ENCODE assay signal across 1 cellular context in the genomic region with DNA sequence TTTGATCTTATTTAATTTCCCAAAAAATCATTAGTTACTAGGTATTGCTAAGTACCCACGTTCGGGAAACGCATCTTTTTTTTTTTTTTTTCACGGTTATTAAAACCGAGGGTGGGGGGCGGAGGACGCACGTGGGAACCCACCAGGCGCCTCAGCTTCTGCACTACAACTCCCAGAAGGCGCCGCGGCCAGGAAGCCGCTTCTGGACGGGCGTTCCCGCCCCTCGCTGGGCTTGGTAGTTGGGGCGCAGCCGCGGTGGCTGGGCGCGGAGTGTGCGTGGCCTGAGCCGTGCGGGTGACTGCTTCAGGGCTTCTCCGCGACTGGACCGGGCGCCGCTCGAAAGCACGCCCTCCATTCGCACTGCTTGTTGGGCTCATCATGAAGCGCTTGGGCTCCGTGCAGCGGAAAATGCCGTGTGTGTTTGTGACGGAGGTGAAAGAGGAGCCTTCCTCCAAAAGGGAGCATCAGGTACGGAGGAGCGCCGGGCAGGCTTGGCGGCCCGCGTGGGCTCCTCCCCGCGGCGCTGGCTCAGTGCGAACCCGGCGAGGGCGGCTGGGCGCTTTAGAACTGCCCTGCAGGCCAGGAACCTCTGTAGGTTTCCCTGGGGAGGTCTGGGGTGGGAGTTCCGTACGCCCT.
A peak's percentile ranks its signal among the peaks of the same experiment; 100 is the strongest.
TF ChIP-seq lines count a peak whose summit lies in the region.

No MANE protein-coding gene starts in this region.

TF ChIP-seq in HepG2, 621 proteins besides CTCF, POLR2A, EP300 and RAD21 (continued from another document):
- TF ChIP-seq, protein P1, sequence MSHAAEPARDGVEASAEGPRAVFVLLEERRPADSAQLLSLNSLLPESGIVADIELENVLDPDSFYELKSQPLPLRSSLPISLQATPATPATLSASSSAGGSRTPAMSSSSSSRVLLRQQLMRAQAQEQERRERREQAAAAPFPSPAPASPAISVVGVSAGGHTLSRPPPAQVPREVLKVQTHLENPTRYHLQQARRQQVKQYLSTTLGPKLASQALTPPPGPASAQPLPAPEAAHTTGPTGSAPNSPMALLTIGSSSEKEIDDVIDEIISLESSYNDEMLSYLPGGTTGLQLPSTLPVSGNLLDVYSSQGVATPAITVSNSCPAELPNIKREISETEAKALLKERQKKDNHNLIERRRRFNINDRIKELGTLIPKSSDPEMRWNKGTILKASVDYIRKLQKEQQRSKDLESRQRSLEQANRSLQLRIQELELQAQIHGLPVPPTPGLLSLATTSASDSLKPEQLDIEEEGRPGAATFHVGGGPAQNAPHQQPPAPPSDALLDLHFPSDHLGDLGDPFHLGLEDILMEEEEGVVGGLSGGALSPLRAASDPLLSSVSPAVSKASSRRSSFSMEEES (CRISPR knock-in tag; IDR thresholded peaks at IDR 0.05): peak; percentile 47; the same call in 1 of the 2 replicates
- TF ChIP-seq RFX1 (IDR thresholded peaks at IDR 0.05) (no peak), RNF2 (conservative IDR thresholded peaks at IDR 0.05; ENCODE audit: low read depth) (peak; percentile 67), ZBTB8A (CRISPR knock-in tag; IDR thresholded peaks at IDR 0.05; ENCODE audit: borderline replicate concordance, low read depth) (peak; percentile 100), NFE2L2 (IDR thresholded peaks at IDR 0.05; ENCODE audit: low read length) (no peak), ZNF20 (CRISPR knock-in tag; IDR thresholded peaks at IDR 0.05) (no peak), ZNF354B (CRISPR knock-in tag; IDR thresholded peaks at IDR 0.05) (no peak), MAF1 (CRISPR knock-in tag; IDR thresholded peaks at IDR 0.05; ENCODE audit: borderline replicate concordance) (no peak), KAT8 (CRISPR knock-in tag; IDR thresholded peaks at IDR 0.05) (peak; percentile 83), ZNF207 (IDR thresholded peaks at IDR 0.05; ENCODE audit: borderline replicate concordance) (no peak), NCOA2 (CRISPR knock-in tag; IDR thresholded peaks at IDR 0.05) (no peak), CBX5 (CRISPR knock-in tag; IDR thresholded peaks at IDR 0.05; ENCODE audit: borderline replicate concordance) (no peak; the same call in 1 of the 2 replicates), TCF7 (IDR thresholded peaks at IDR 0.05; ENCODE audit: low read depth) (no peak), ZNF841 (CRISPR knock-in tag; IDR thresholded peaks at IDR 0.05; ENCODE audit: borderline replicate concordance) (no peak), MTF2 (CRISPR knock-in tag; IDR thresholded peaks at IDR 0.05; ENCODE audit: borderline replicate concordance) (no peak), ZNF703 (CRISPR knock-in tag; IDR thresholded peaks at IDR 0.05; ENCODE audit: borderline replicate concordance) (no peak), PAWR (CRISPR knock-in tag; IDR thresholded peaks at IDR 0.05; ENCODE audit: borderline replicate concordance) (no peak), MIER2 (CRISPR knock-in tag; IDR thresholded peaks at IDR 0.05) (no peak), ZNF432 (CRISPR knock-in tag; IDR thresholded peaks at IDR 0.05; ENCODE audit: borderline replicate concordance) (no peak), ZNF10 (CRISPR knock-in tag; IDR thresholded peaks at IDR 0.05; ENCODE audit: borderline replicate concordance, low read depth) (no peak), ZMAT3 (CRISPR knock-in tag; conservative IDR thresholded peaks at IDR 0.05) (no peak), ZSCAN22 (CRISPR knock-in tag; IDR thresholded peaks at IDR 0.05) (no peak), REPIN1 (CRISPR knock-in tag; IDR thresholded peaks at IDR 0.05; ENCODE audit: borderline replicate concordance, low read depth) (no peak), SMAD3 (CRISPR knock-in tag; IDR thresholded peaks at IDR 0.05) (no peak), ZNF724P (CRISPR knock-in tag; IDR thresholded peaks at IDR 0.05; ENCODE audit: borderline replicate concordance) (peak; percentile 78; the same call in 1 of the 2 replicates), CAMTA2 (CRISPR knock-in tag; IDR thresholded peaks at IDR 0.05; ENCODE audit: borderline replicate concordance) (no peak), PHF21A (CRISPR knock-in tag; IDR thresholded peaks at IDR 0.05) (no peak), IKZF1 (IDR thresholded peaks at IDR 0.05) (no peak), NR1H2 (CRISPR knock-in tag; IDR thresholded peaks at IDR 0.05; ENCODE audit: borderline replicate concordance, low read depth) (no peak), HES4 (CRISPR knock-in tag; IDR thresholded peaks at IDR 0.05; ENCODE audit: borderline replicate concordance) (peak; percentile 78; the same call in 1 of the 2 replicates), KAT2B (IDR thresholded peaks at IDR 0.05; ENCODE audit: borderline replicate concordance, low read depth, low read length) (no peak), RARA (CRISPR knock-in tag; IDR thresholded peaks at IDR 0.05) (no peak; the same call in 1 of the 2 replicates), MBD4 (IDR thresholded peaks at IDR 0.05; ENCODE audit: borderline replicate concordance, low read length) (no peak), KDM5B (CRISPR knock-in tag; IDR thresholded peaks at IDR 0.05; ENCODE audit: borderline replicate concordance) (peak; percentile 68; the same call in 1 of the 2 replicates), CREM (IDR thresholded peaks at IDR 0.05) (peak; percentile 60), CREM (CRISPR knock-in tag; IDR thresholded peaks at IDR 0.05) (no peak), SAFB2 (CRISPR knock-in tag; IDR thresholded peaks at IDR 0.05; ENCODE audit: borderline replicate concordance, low read depth) (peak; percentile 62; the same call in 1 of the 2 replicates)
- TF ChIP-seq, protein P2, sequence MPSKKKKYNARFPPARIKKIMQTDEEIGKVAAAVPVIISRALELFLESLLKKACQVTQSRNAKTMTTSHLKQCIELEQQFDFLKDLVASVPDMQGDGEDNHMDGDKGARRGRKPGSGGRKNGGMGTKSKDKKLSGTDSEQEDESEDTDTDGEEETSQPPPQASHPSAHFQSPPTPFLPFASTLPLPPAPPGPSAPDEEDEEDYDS (CRISPR knock-in tag; IDR thresholded peaks at IDR 0.05): peak; percentile 67; the same call in 1 of the 2 replicates
- TF ChIP-seq, protein P3, sequence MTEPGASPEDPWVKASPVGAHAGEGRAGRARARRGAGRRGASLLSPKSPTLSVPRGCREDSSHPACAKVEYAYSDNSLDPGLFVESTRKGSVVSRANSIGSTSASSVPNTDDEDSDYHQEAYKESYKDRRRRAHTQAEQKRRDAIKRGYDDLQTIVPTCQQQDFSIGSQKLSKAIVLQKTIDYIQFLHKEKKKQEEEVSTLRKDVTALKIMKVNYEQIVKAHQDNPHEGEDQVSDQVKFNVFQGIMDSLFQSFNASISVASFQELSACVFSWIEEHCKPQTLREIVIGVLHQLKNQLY (CRISPR knock-in tag; IDR thresholded peaks at IDR 0.05): peak; percentile 37; the same call in 1 of the 2 replicates
- TF ChIP-seq, protein P4, sequence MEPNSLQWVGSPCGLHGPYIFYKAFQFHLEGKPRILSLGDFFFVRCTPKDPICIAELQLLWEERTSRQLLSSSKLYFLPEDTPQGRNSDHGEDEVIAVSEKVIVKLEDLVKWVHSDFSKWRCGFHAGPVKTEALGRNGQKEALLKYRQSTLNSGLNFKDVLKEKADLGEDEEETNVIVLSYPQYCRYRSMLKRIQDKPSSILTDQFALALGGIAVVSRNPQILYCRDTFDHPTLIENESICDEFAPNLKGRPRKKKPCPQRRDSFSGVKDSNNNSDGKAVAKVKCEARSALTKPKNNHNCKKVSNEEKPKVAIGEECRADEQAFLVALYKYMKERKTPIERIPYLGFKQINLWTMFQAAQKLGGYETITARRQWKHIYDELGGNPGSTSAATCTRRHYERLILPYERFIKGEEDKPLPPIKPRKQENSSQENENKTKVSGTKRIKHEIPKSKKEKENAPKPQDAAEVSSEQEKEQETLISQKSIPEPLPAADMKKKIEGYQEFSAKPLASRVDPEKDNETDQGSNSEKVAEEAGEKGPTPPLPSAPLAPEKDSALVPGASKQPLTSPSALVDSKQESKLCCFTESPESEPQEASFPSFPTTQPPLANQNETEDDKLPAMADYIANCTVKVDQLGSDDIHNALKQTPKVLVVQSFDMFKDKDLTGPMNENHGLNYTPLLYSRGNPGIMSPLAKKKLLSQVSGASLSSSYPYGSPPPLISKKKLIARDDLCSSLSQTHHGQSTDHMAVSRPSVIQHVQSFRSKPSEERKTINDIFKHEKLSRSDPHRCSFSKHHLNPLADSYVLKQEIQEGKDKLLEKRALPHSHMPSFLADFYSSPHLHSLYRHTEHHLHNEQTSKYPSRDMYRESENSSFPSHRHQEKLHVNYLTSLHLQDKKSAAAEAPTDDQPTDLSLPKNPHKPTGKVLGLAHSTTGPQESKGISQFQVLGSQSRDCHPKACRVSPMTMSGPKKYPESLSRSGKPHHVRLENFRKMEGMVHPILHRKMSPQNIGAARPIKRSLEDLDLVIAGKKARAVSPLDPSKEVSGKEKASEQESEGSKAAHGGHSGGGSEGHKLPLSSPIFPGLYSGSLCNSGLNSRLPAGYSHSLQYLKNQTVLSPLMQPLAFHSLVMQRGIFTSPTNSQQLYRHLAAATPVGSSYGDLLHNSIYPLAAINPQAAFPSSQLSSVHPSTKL (CRISPR knock-in tag; IDR thresholded peaks at IDR 0.05): peak; percentile 63
- TF ChIP-seq, protein P5, sequence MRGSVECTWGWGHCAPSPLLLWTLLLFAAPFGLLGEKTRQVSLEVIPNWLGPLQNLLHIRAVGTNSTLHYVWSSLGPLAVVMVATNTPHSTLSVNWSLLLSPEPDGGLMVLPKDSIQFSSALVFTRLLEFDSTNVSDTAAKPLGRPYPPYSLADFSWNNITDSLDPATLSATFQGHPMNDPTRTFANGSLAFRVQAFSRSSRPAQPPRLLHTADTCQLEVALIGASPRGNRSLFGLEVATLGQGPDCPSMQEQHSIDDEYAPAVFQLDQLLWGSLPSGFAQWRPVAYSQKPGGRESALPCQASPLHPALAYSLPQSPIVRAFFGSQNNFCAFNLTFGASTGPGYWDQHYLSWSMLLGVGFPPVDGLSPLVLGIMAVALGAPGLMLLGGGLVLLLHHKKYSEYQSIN (CRISPR knock-in tag; IDR thresholded peaks at IDR 0.05; ENCODE audit: borderline replicate concordance): no peak
- TF ChIP-seq, protein P6, sequence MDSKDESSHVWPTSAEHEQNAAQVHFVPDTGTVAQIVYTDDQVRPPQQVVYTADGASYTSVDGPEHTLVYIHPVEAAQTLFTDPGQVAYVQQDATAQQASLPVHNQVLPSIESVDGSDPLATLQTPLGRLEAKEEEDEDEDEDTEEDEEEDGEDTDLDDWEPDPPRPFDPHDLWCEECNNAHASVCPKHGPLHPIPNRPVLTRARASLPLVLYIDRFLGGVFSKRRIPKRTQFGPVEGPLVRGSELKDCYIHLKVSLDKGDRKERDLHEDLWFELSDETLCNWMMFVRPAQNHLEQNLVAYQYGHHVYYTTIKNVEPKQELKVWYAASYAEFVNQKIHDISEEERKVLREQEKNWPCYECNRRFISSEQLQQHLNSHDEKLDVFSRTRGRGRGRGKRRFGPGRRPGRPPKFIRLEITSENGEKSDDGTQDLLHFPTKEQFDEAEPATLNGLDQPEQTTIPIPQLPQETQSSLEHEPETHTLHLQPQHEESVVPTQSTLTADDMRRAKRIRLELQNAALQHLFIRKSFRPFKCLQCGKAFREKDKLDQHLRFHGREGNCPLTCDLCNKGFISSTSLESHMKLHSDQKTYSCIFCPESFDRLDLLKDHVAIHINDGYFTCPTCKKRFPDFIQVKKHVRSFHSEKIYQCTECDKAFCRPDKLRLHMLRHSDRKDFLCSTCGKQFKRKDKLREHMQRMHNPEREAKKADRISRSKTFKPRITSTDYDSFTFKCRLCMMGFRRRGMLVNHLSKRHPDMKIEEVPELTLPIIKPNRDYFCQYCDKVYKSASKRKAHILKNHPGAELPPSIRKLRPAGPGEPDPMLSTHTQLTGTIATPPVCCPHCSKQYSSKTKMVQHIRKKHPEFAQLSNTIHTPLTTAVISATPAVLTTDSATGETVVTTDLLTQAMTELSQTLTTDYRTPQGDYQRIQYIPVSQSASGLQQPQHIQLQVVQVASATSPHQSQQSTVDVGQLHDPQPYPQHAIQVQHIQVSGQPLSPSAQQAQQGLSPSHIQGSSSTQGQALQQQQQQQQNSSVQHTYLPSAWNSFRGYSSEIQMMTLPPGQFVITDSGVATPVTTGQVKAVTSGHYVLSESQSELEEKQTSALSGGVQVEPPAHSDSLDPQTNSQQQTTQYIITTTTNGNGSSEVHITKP (CRISPR knock-in tag; IDR thresholded peaks at IDR 0.05; ENCODE audit: low read depth): no peak; the same call in 1 of the 2 replicates
- TF ChIP-seq, protein P7, sequence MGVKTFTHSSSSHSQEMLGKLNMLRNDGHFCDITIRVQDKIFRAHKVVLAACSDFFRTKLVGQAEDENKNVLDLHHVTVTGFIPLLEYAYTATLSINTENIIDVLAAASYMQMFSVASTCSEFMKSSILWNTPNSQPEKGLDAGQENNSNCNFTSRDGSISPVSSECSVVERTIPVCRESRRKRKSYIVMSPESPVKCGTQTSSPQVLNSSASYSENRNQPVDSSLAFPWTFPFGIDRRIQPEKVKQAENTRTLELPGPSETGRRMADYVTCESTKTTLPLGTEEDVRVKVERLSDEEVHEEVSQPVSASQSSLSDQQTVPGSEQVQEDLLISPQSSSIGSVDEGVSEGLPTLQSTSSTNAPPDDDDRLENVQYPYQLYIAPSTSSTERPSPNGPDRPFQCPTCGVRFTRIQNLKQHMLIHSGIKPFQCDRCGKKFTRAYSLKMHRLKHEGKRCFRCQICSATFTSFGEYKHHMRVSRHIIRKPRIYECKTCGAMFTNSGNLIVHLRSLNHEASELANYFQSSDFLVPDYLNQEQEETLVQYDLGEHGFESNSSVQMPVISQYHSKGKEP (CRISPR knock-in tag; IDR thresholded peaks at IDR 0.05): no peak
- TF ChIP-seq, protein P8, sequence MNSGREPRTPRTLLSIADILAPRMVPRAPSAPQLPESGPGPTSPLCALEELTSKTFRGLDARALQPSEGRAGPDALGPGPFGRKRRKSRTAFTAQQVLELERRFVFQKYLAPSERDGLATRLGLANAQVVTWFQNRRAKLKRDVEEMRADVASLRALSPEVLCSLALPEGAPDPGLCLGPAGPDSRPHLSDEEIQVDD (CRISPR knock-in tag; IDR thresholded peaks at IDR 0.05; ENCODE audit: borderline replicate concordance): no peak
- TF ChIP-seq, protein P9, sequence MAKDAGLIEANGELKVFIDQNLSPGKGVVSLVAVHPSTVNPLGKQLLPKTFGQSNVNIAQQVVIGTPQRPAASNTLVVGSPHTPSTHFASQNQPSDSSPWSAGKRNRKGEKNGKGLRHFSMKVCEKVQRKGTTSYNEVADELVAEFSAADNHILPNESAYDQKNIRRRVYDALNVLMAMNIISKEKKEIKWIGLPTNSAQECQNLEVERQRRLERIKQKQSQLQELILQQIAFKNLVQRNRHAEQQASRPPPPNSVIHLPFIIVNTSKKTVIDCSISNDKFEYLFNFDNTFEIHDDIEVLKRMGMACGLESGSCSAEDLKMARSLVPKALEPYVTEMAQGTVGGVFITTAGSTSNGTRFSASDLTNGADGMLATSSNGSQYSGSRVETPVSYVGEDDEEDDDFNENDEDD (CRISPR knock-in tag; IDR thresholded peaks at IDR 0.05; ENCODE audit: borderline replicate concordance): peak; percentile 89
- TF ChIP-seq, protein P10, sequence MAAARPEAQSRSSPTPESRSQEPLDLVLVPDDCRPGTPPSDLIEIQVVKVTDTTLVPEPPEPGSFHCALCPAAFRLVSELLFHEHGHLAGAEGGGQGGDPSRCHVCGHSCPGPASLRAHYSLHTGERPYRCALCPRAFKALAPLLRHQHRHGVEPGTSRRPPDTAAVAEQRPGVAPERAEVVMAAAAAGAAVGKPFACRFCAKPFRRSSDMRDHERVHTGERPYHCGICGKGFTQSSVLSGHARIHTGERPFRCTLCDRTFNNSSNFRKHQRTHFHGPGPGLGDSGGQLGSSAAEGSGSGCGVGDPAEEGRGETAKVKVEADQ (CRISPR knock-in tag; IDR thresholded peaks at IDR 0.05; ENCODE audit: borderline replicate concordance): no peak
- TF ChIP-seq, protein P11, sequence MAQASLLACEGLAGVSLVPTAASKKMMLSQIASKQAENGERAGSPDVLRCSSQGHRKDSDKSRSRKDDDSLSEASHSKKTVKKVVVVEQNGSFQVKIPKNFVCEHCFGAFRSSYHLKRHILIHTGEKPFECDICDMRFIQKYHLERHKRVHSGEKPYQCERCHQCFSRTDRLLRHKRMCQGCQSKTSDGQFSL (CRISPR knock-in tag; IDR thresholded peaks at IDR 0.05): no peak
